ENCODE assay signal across 25 cellular contexts in genomic region chr1:55716610-55717009, GRCh38.
DNase-seq lines count a peak whose midpoint lies in the region; ATAC-seq and TF ChIP-seq lines count a peak whose summit lies in the region.
"Had no signal": no experiment of that assay in that cellular context is flagged by ENCODE, and none has a peak within 500 bp of the region (broad histone marks: within the 10 kb centered on the region; RNA-seq: fewer than 3 reads in every experiment).

No MANE protein-coding gene starts in this region.

- POLR2A ChIA-PET in MCF 10A (lab: Yijun Ruan, JAX) = no interaction called here

- no peaks in the 10 kb centered on the region for H3K9me2 ChIP-seq in hepatocyte (replicated peaks; ENCODE audit: insufficient read depth)

- H3K27ac Mint-ChIP-seq in MCF 10A (ENCODE audit: low read depth, unreplicated experiment) = no peak overlapping the region
- H3K27ac Mint-ChIP-seq: activated CD4-positive, alpha-beta T cell treated with anti-CD3 and anti-CD28 coated beads, Interleukin-2, amount 10 ng/mL, durations not matched to agents 7 days and 5 days; effector memory CD8-positive, alpha-beta T cell; naive thymus-derived CD4-positive, alpha-beta T cell; stimulated activated naive CD8-positive, alpha-beta T cell treated with anti-CD3 and anti-CD28 coated beads, Interleukin-15, amount 100 ng/mL, for 72 hours had no signal

- 8% methylated on average over 1 of the region's 1 CpG for WGBS in mammary epithelial cell (ENCODE audit: low coverage, missing lambda C conversion rate)
- WGBS in hepatocyte (ENCODE audit: low lambda C conversion rate, missing lambda C conversion rate) = 60% methylated on average over 1 of the region's 1 CpG

- DNase-seq in mammary epithelial cell (peak; percentile 59), MCF 10A (ENCODE audit: unreplicated experiment) (no peak), astrocyte of the spinal cord (ENCODE audit: low read depth, low spot score) (peak; percentile 77), hepatocyte (ENCODE audit: low spot score) (no peak), vagina (ENCODE audit: extremely low spot score in 2 of 2) (no peak), NCI-H510A (lab: John Stamatoyannopoulos, UW) (no peak)
- no peak for DNase-seq in stimulated activated CD4-positive, alpha-beta T cell treated with anti-CD3 and anti-CD28 coated beads, Interleukin-4, amount 100 ng/mL, for 4 hours
- DNase-seq: 8988T; activated CD4-positive, alpha-beta T cell treated with anti-CD3 and anti-CD28 coated beads, Interleukin-2, amount 10 ng/mL, durations not matched to agents 7 days and 5 days; activated CD8-positive, alpha-beta memory T cell treated with anti-CD3 and anti-CD28 coated beads, Interleukin-2, amount 50 U/mL, for 48 hours; activated gamma-delta T cell; adrenal gland; C1 segment of cervical spinal cord; DMS 273 treated with DMSO at 0.1 percent for 48 hours; effector memory CD8-positive, alpha-beta T cell; GF-D8; naive thymus-derived CD4-positive, alpha-beta T cell; NCI-H187 treated with DMSO at 0.1 percent for 48 hours; NCI-H446; stimulated activated CD4-positive, alpha-beta T cell treated with anti-CD3 and anti-CD28 coated beads, Interleukin-2, amount 100 ng/mL, for 24 hours; stimulated activated naive CD8-positive, alpha-beta T cell treated with anti-CD3 and anti-CD28 coated beads, Interleukin-15, amount 100 ng/mL, for 72 hours had no signal

- in situ Hi-C loops in mammary epithelial cell (cut with MboI; ENCODE audit: low sequenced_read_pairs in 2 of 2) = no loop called here
- in situ Hi-C loops in astrocyte of the spinal cord (cut with HindIII; ENCODE audit: low sequenced_read_pairs) = no loop called here

- H3K4me3 Mint-ChIP-seq in MCF 10A (ENCODE audit: unreplicated experiment) = no peak overlapping the region
- H3K4me3 Mint-ChIP-seq: activated CD4-positive, alpha-beta T cell treated with anti-CD3 and anti-CD28 coated beads, Interleukin-2, amount 10 ng/mL, durations not matched to agents 7 days and 5 days; effector memory CD8-positive, alpha-beta T cell; naive thymus-derived CD4-positive, alpha-beta T cell; stimulated activated naive CD8-positive, alpha-beta T cell treated with anti-CD3 and anti-CD28 coated beads, Interleukin-15, amount 100 ng/mL, for 72 hours had no signal

- H3K4me2 ChIP-seq in mammary epithelial cell (ENCODE audit: insufficient read depth, low read depth, low read length) (no peak overlapping the region), hepatocyte (no peak overlapping the region)

- H3K27ac ChIP-seq in mammary epithelial cell (ENCODE audit: insufficient read depth, low read depth, low read length) = no peak overlapping the region
- H3K27ac ChIP-seq in hepatocyte = peak overlapping the region; percentile 82
- H3K27ac ChIP-seq in vagina = peak overlapping the region; percentile 13
- H3K27ac ChIP-seq: parathyroid adenoma had no signal

- TF ChIP-seq POLR2A in vagina (IDR thresholded peaks at IDR 0.05) = no peak

- intact Hi-C loops in mammary epithelial cell (cut with micrococcal nuclease) = no loop called here
- intact Hi-C loops in MCF 10A (cut with micrococcal nuclease) = no loop called here
- intact Hi-C loops in vagina (cut with DNase I) = no loop called here

- no peaks in the 10 kb centered on the region for H3K27me3 Mint-ChIP-seq in MCF 10A (ENCODE audit: insufficient read depth, unreplicated experiment)
- H3K27me3 Mint-ChIP-seq: activated CD4-positive, alpha-beta T cell treated with anti-CD3 and anti-CD28 coated beads, Interleukin-2, amount 10 ng/mL, durations not matched to agents 7 days and 5 days had no signal

- H3K36me3 Mint-ChIP-seq in MCF 10A (ENCODE audit: insufficient read depth, unreplicated experiment) = no peaks in the 10 kb centered on the region
- H3K36me3 Mint-ChIP-seq: naive thymus-derived CD4-positive, alpha-beta T cell had no signal

- H3K79me2 ChIP-seq in mammary epithelial cell (ENCODE audit: insufficient read depth, low read length) (no peaks in the 10 kb centered on the region), hepatocyte (no peaks in the 10 kb centered on the region)
- H3K79me2 ChIP-seq: parathyroid adenoma had no signal

- no peak overlapping the region for H3K4me3 ChIP-seq in mammary epithelial cell (replicated peaks in 1 of 3; ENCODE audit: insufficient read depth in 1 of 3, low read depth in 2 of 3, low read length in 3 of 3)
- H3K4me3 ChIP-seq in astrocyte of the spinal cord (ENCODE audit: low read depth, low read length) = no peak overlapping the region
- no peak overlapping the region for H3K4me3 ChIP-seq in hepatocyte
- no peak overlapping the region for H3K4me3 ChIP-seq in vagina
- H3K4me3 ChIP-seq: adrenal gland had no signal

- H2AFZ ChIP-seq in mammary epithelial cell (ENCODE audit: low read depth, low read length) (peak overlapping the region; percentile 2), hepatocyte (no peak overlapping the region)
- H2AFZ ChIP-seq: parathyroid adenoma had no signal

- H3K27me3 ChIP-seq in mammary epithelial cell (ENCODE audit: insufficient read depth, low read length) (no peaks in the 10 kb centered on the region), hepatocyte (no peaks in the 10 kb centered on the region), vagina (no peaks in the 10 kb centered on the region)
- H3K27me3 ChIP-seq: adrenal gland had no signal

- ATAC-seq in GM21619 (IDR thresholded peaks at IDR 0.05; ENCODE audit: unreplicated experiment) = no peak
- ATAC-seq: effector memory CD8-positive, alpha-beta T cell; HCT116; naive thymus-derived CD4-positive, alpha-beta T cell; sciatic nerve; stimulated activated naive CD8-positive, alpha-beta T cell treated with anti-CD3 and anti-CD28 coated beads, Interleukin-15, amount 100 ng/mL, for 72 hours had no signal

- CTCF ChIA-PET in mammary epithelial cell (lab: Charles Lee; ENCODE audit: low non-redundant PET) = no interaction called here
- CTCF ChIA-PET in MCF 10A (lab: Yijun Ruan, JAX) = interaction anchor here (1.1 kb wide), 2 partner anchors 14 to 130 kb away, joined by 3 to 4 read pairs; no protein-coding TSS in a partner anchor

- H3K9me3 Mint-ChIP-seq in MCF 10A (ENCODE audit: unreplicated experiment) = no peaks in the 10 kb centered on the region
- H3K9me3 Mint-ChIP-seq: activated CD4-positive, alpha-beta T cell treated with anti-CD3 and anti-CD28 coated beads, Interleukin-2, amount 10 ng/mL, durations not matched to agents 7 days and 5 days; effector memory CD8-positive, alpha-beta T cell; stimulated activated naive CD8-positive, alpha-beta T cell treated with anti-CD3 and anti-CD28 coated beads, Interleukin-15, amount 100 ng/mL, for 72 hours had no signal

- H3K36me3 ChIP-seq in mammary epithelial cell (ENCODE audit: insufficient read depth, low read length) (no peaks in the 10 kb centered on the region), hepatocyte (replicated peaks; ENCODE audit: insufficient read depth, low read depth) (no peaks in the 10 kb centered on the region), vagina (no peaks in the 10 kb centered on the region)
- H3K36me3 ChIP-seq: adrenal gland had no signal

- H3K4me1 Mint-ChIP-seq in MCF 10A (ENCODE audit: insufficient read depth, unreplicated experiment) = peaks cover 30% of the 10 kb centered on the region
- H3K4me1 Mint-ChIP-seq: activated CD4-positive, alpha-beta T cell treated with anti-CD3 and anti-CD28 coated beads, Interleukin-2, amount 10 ng/mL, durations not matched to agents 7 days and 5 days; naive thymus-derived CD4-positive, alpha-beta T cell; stimulated activated naive CD8-positive, alpha-beta T cell treated with anti-CD3 and anti-CD28 coated beads, Interleukin-15, amount 100 ng/mL, for 72 hours had no signal

- no peak for TF ChIP-seq CTCF in mammary epithelial cell (conservative IDR thresholded peaks at IDR 0.05 in 1 of 2, IDR thresholded peaks at IDR 0.05 in 1 of 2; ENCODE audit: extremely low read depth in 1 of 2, insufficient read depth in 1 of 2, low read depth in 1 of 2, low read length in 2 of 2)
- no peak for TF ChIP-seq CTCF in MCF 10A (IDR thresholded peaks at IDR 0.05; ENCODE audit: unreplicated experiment)
- TF ChIP-seq CTCF in astrocyte of the spinal cord (IDR thresholded peaks at IDR 0.05; ENCODE audit: low read depth, low read length) = no peak
- no peak for TF ChIP-seq CTCF in hepatocyte (IDR thresholded peaks at IDR 0.05; ENCODE audit: poor library complexity)
- no peak for TF ChIP-seq CTCF in vagina (IDR thresholded peaks at IDR 0.05)

- H4K20me1 ChIP-seq in mammary epithelial cell (ENCODE audit: insufficient read depth, low read length) (no peaks in the 10 kb centered on the region), hepatocyte (ENCODE audit: insufficient read depth, poor library complexity, severe bottlenecking) (no peaks in the 10 kb centered on the region)

- BruUV-seq in mammary epithelial cell (replicated peaks; lab: Mats Ljungman, UMichigan) (no TSS peak), MCF 10A (replicated peaks; lab: Mats Ljungman, UMichigan) (no TSS peak)

- H3K9me3 ChIP-seq in mammary epithelial cell (replicated peaks; ENCODE audit: insufficient read depth, low read length) (no peaks in the 10 kb centered on the region), hepatocyte (ENCODE audit: low read depth) (no peaks in the 10 kb centered on the region), vagina (no peaks in the 10 kb centered on the region)
- H3K9me3 ChIP-seq: adrenal gland had no signal

- no peak overlapping the region for H3K9ac ChIP-seq in mammary epithelial cell (ENCODE audit: insufficient read depth, low read length)
- H3K9ac ChIP-seq: parathyroid adenoma had no signal

- H3K4me1 ChIP-seq in mammary epithelial cell (ENCODE audit: insufficient read depth, low read length) (peaks cover 35% of the 10 kb centered on the region), hepatocyte (ENCODE audit: insufficient read depth) (peaks cover 31% of the 10 kb centered on the region), vagina (peaks cover 28% of the 10 kb centered on the region)
- H3K4me1 ChIP-seq: parathyroid adenoma had no signal

- dilution Hi-C loops in mammary epithelial cell (cut with HindIII; ENCODE audit: low sequenced_read_pairs) = no loop called here

Comparison
In these comparisons a context has a peak if more than half of its experiments do, and no peak if none do; other contexts are left out.
1. DNase-seq: peak in mammary epithelial cell (single experiment) and astrocyte of the spinal cord (single experiment); none in MCF 10A (single experiment), hepatocyte (single experiment), vagina (0 of 2), NCI-H510A (single experiment) and stimulated activated CD4-positive, alpha-beta T cell treated with anti-CD3 and anti-CD28 coated beads, Interleukin-4, amount 100 ng/mL, for 4 hours (0 of 2).